Comparison of ENCODE assay signal across 18 cellular contexts in the genomic region with DNA sequence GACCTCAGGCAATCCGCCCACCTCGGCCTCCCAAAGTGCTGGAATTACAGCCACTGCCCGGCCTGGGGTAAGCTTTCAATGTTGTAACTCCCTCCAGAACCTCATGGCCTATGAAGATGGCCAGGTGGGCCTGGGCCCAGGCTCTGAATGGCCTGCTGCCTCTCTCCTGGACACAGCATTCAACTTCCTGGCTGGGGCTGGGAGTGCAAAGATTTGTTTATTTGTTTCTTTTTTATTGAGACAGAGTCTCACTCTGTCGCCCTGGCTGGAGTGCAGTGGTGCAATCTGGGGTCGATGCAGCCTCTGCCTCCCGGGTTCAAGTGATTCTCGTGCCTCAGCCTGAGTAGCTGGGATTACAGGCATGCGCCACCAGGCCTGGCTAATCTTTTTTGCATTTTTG. TPM values are rescaled to one million over a fixed set of nuclear protein-coding genes. Genes with fewer than 3 reads are reported as not detected.
DNase-seq lines count a peak whose midpoint lies in the region; ATAC-seq and TF ChIP-seq lines count a peak whose summit lies in the region.
"Had no signal": no experiment of that assay in that cellular context is flagged by ENCODE, and none has a peak within 500 bp of the region (broad histone marks: within the 10 kb centered on the region; RNA-seq: fewer than 3 reads in every experiment).

No MANE protein-coding gene starts in this region.

- peaks cover 8% of the 10 kb centered on the region for H3F3A ChIP-seq in neural progenitor cell (ENCODE audit: low read depth)

- ATAC-seq in GM18861 (IDR thresholded peaks at IDR 0.05; ENCODE audit: unreplicated experiment): no peak
- no peak for ATAC-seq in upper lobe of right lung
- ATAC-seq: CD8-positive, alpha-beta T cell had no signal

- H2AFZ ChIP-seq in neural progenitor cell (replicated peaks): no peak overlapping the region
- H2AFZ ChIP-seq: GM23248 had no signal

- H3K4me1 ChIP-seq in iPS-18a (ENCODE audit: control insufficient read depth, low read depth, low read length) (peaks cover 18% of the 10 kb centered on the region), neural progenitor cell (peaks cover 15% of the 10 kb centered on the region), upper lobe of right lung (no peaks in the 10 kb centered on the region)

- intact Hi-C loops in upper lobe of right lung (cut with DNase I): no loop called here

- peak overlapping the region; percentile 22 for H3K27ac Mint-ChIP-seq in activated T-cell treated with anti-CD3 and anti-CD28 coated beads, Interleukin-2, amount 50 U/mL, for 24 hours
- H3K27ac Mint-ChIP-seq in neural progenitor cell: peak overlapping the region; percentile 96
- H3K27ac Mint-ChIP-seq: CD8-positive, alpha-beta T cell had no signal

- H3K27me3 ChIP-seq in iPS-18a (ENCODE audit: control insufficient read depth, insufficient read depth, low read length) (no peaks in the 10 kb centered on the region), neural progenitor cell (no peaks in the 10 kb centered on the region), upper lobe of right lung (no peaks in the 10 kb centered on the region)

- TF ChIP-seq CTCF in neural progenitor cell (IDR thresholded peaks at IDR 0.05) (no peak), upper lobe of right lung (IDR thresholded peaks at IDR 0.05) (no peak)

- H3K9me3 ChIP-seq in iPS-18a (ENCODE audit: control insufficient read depth, low read depth, low read length) (no peaks in the 10 kb centered on the region), neural progenitor cell (ENCODE audit: low read depth) (no peaks in the 10 kb centered on the region), upper lobe of right lung (no peaks in the 10 kb centered on the region)

- no peaks in the 10 kb centered on the region for H3K9me3 Mint-ChIP-seq in activated T-cell treated with anti-CD3 and anti-CD28 coated beads, Interleukin-2, amount 50 U/mL, for 24 hours
- H3K9me3 Mint-ChIP-seq in neural progenitor cell: no peaks in the 10 kb centered on the region
- H3K9me3 Mint-ChIP-seq: CD8-positive, alpha-beta T cell; H9 had no signal

- H3K27me3 Mint-ChIP-seq in activated T-cell treated with anti-CD3 and anti-CD28 coated beads, Interleukin-2, amount 50 U/mL, for 24 hours: no peaks in the 10 kb centered on the region
- H3K27me3 Mint-ChIP-seq in neural progenitor cell (ENCODE audit: insufficient read depth, low read depth): peaks cover 12% of the 10 kb centered on the region

- H3K36me3 Mint-ChIP-seq in activated T-cell treated with anti-CD3 and anti-CD28 coated beads, Interleukin-2, amount 50 U/mL, for 24 hours (ENCODE audit: low read depth): no peaks in the 10 kb centered on the region
- H3K36me3 Mint-ChIP-seq in neural progenitor cell: no peaks in the 10 kb centered on the region
- H3K36me3 Mint-ChIP-seq: CD14-positive monocyte; CD8-positive, alpha-beta T cell had no signal

- H3K79me2 ChIP-seq in neural progenitor cell (ENCODE audit: low read depth): no peaks in the 10 kb centered on the region

- peak overlapping the region; percentile 44 for H3K9ac ChIP-seq in iPS-18a (ENCODE audit: low read length)
- H3K9ac ChIP-seq in neural progenitor cell: no peak overlapping the region
- H3K9ac ChIP-seq: GM23248 had no signal

- no peak for DNase-seq in activated T-cell treated with anti-CD3 and anti-CD28 coated beads, Interleukin-2, amount 50 U/mL, for 24 hours
- DNase-seq in activated T-cell treated with anti-CD3 and anti-CD28 coated beads, Interleukin-2, amount 50 U/mL, for 48 hours: no peak
- no peak for DNase-seq in neural progenitor cell (ENCODE audit: low spot score)
- no peak for DNase-seq in activated CD4-positive, alpha-beta T cell treated with anti-CD3 and anti-CD28 coated beads for 4 hours
- no peak for DNase-seq in upper lobe of right lung
- DNase-seq in stimulated activated CD4-positive, alpha-beta T cell treated with anti-CD3 and anti-CD28 coated beads, Interleukin-2, amount 100 ng/mL, for 24 hours: no peak
- DNase-seq: CD8-positive, alpha-beta T cell; COR-L47; DMS153; DND-41; GDM1; GM23248; H9 had no signal

- H4K20me1 ChIP-seq in neural progenitor cell (ENCODE audit: low read depth): no peaks in the 10 kb centered on the region

- H3K27ac ChIP-seq in iPS-18a (ENCODE audit: low read length) (no peak overlapping the region), neural progenitor cell (peak overlapping the region; percentile 9), upper lobe of right lung (no peak overlapping the region)
- H3K27ac ChIP-seq: 22Rv1, GM23248 had no signal

- peaks cover 8% of the 10 kb centered on the region for H3K4me1 Mint-ChIP-seq in activated T-cell treated with anti-CD3 and anti-CD28 coated beads, Interleukin-2, amount 50 U/mL, for 24 hours (ENCODE audit: low read depth)
- H3K4me1 Mint-ChIP-seq in neural progenitor cell: peaks cover 42% of the 10 kb centered on the region

- H3K4me3 ChIP-seq in iPS-18a (ENCODE audit: low read length): no peak overlapping the region
- H3K4me3 ChIP-seq in neural progenitor cell: no peak overlapping the region
- H3K4me3 ChIP-seq in upper lobe of right lung: no peak overlapping the region
- H3K4me3 ChIP-seq: GM23248 had no signal

- H3K4me3 Mint-ChIP-seq in activated T-cell treated with anti-CD3 and anti-CD28 coated beads, Interleukin-2, amount 50 U/mL, for 24 hours: no peak overlapping the region
- peak overlapping the region; percentile 81 for H3K4me3 Mint-ChIP-seq in neural progenitor cell
- H3K4me3 Mint-ChIP-seq: CD14-positive monocyte; CD8-positive, alpha-beta T cell had no signal

- H3K4me2 ChIP-seq in neural progenitor cell: no peak overlapping the region

- H3K36me3 ChIP-seq in iPS-18a (ENCODE audit: control insufficient read depth, low read depth, low read length): no peaks in the 10 kb centered on the region
- no peaks in the 10 kb centered on the region for H3K36me3 ChIP-seq in neural progenitor cell
- no peaks in the 10 kb centered on the region for H3K36me3 ChIP-seq in upper lobe of right lung

RNA-seq across cellular contexts. Expression of a gene that starts 0.5 kb away (rescaled TPM):
- total RNA-seq in neural progenitor cell (ENCODE audit: low replicate concordance) (3.0 and 7.3 TPM in 2 replicates), upper lobe of right lung (not detected)
- total RNA-seq: A673; CD8-positive, alpha-beta T cell; GM23248 had no signal

RNA-seq across cellular contexts. Expression of a gene that starts 16.8 kb away (rescaled TPM):
- 8.6 and 39.5 TPM in 2 replicates for total RNA-seq in neural progenitor cell (ENCODE audit: low replicate concordance)
- total RNA-seq in upper lobe of right lung: 53.3 TPM

RNA-seq across cellular contexts. Expression of a gene that starts 25.5 kb away (rescaled TPM):
- total RNA-seq in neural progenitor cell (ENCODE audit: low replicate concordance) (51.0 and 74.8 TPM in 2 replicates), upper lobe of right lung (62.8 TPM)

RNA-seq across cellular contexts. Expression of a gene that starts 25.9 kb away (rescaled TPM):
- total RNA-seq in neural progenitor cell (ENCODE audit: low replicate concordance) (6.9 and 22.4 TPM in 2 replicates), upper lobe of right lung (34.7 TPM)

RNA-seq across cellular contexts. Expression of a gene that starts 44.6 kb away (rescaled TPM):
- total RNA-seq in neural progenitor cell (ENCODE audit: low replicate concordance): not detected in 2 replicates
- total RNA-seq in upper lobe of right lung: 3.9 TPM
